ENCODE assay signal across 12 cellular contexts in genomic region chr17:64282753-64283080, GRCh38. TPM values are rescaled to one million over a fixed set of nuclear protein-coding genes. Genes with fewer than 3 reads are reported as not detected.
DNase-seq lines count a peak whose midpoint lies in the region; ATAC-seq lines count a peak whose summit lies in the region.
"Had no signal": no experiment of that assay in that cellular context is flagged by ENCODE, and none has a peak within 500 bp of the region (broad histone marks: within the 10 kb centered on the region; RNA-seq: fewer than 3 reads in every experiment).

No MANE protein-coding gene starts in this region.

- in situ Hi-C loops in KBM-7 (cut with MboI; ENCODE audit: low pct_unique_long_range_greater_than_20kb, low sequenced_read_pairs), result loop anchor here (25.0 kb wide), 1 partner anchor 370 kb away; the partner anchor contains the start of genes CSHL1 and GH1

- DNase-seq in D341Med (ENCODE audit: low spot score) (peak; percentile 68), NCI-H1694 treated with DMSO at 0.1 percent for 48 hours (lab: John Stamatoyannopoulos, UW) (peak; percentile 26), dermis microvascular lymphatic vessel endothelial cell (ENCODE audit: low read depth in 2 of 2) (peak; percentile 30 to 50), sciatic nerve (ENCODE audit: low spot score) (no peak), HUDEP-2 (lab: John Stamatoyannopoulos, UW; ENCODE audit: unreplicated experiment in 76 of 76) (no peak), AG08396 (ENCODE audit: low spot score) (no peak), KBM-7 (no peak)
- DNase-seq: activated CD4-positive, alpha-beta T cell treated with anti-CD3 and anti-CD28 coated beads, Interleukin-2, amount 10 ng/mL, durations not matched to agents 7 days and 5 days; cortex of kidney; NCI-H1105; SJCRH30; stimulated activated CD4-positive, alpha-beta T cell treated with anti-CD3 and anti-CD28 coated beads, Interleukin-4, amount 100 ng/mL, for 4 hours had no signal

- intact Hi-C loops in sciatic nerve (cut with DNase I), result no loop called here

- peak; percentile 37 for ATAC-seq in sciatic nerve

RNA-seq across cellular contexts. Expression of gene TEX2, which starts 19.7 kb away (rescaled TPM):
- total RNA-seq in dermis microvascular lymphatic vessel endothelial cell (20.2 and 29.2 TPM in 2 replicates), sciatic nerve (39.5 TPM)

Comparison
In these comparisons a context has a peak if more than half of its experiments do, and no peak if none do; other contexts are left out.
1. DNase-seq: peak in D341Med (single experiment), NCI-H1694 treated with DMSO at 0.1 percent for 48 hours (single experiment) and dermis microvascular lymphatic vessel endothelial cell (2 of 2); none in sciatic nerve (single experiment), HUDEP-2 (0 of 76), AG08396 (single experiment) and KBM-7 (single experiment).